Comparison of ENCODE assay signal across 8 cellular contexts in genomic region chr16:2883027-2883846, GRCh38. TPM values are rescaled to one million over a fixed set of nuclear protein-coding genes. Genes with fewer than 3 reads are reported as not detected.
DNase-seq lines count a peak whose midpoint lies in the region; ATAC-seq and TF ChIP-seq lines count a peak whose summit lies in the region.

TSS of gene FLYWCH2 (plus strand) at chr16:2883215. CDS start at chr16:2896450, 13,235 bp downstream.

- H3K27ac ChIP-seq in temporal lobe (ENCODE audit: low read depth, low read length) = peak within 1 kb of the TSS; percentile 76

- H3K9me3 Mint-ChIP-seq in activated naive CD4-positive, alpha-beta T cell treated with anti-CD3 and anti-CD28 coated beads, Interleukin-2, amount 50 U/mL, for 24 hours = no peaks in the 10 kb centered on the region

- H3K4me1 Mint-ChIP-seq in activated naive CD4-positive, alpha-beta T cell treated with anti-CD3 and anti-CD28 coated beads, Interleukin-2, amount 50 U/mL, for 24 hours = peaks cover 17% of the 10 kb centered on the region

- peak; percentile 90 for DNase-seq in NCI-H1092 (lab: John Stamatoyannopoulos, UW)
- peak; percentile 94 for DNase-seq in globus pallidus (ENCODE audit: low spot score)
- DNase-seq in occipital lobe (lab: John Stamatoyannopoulos, UW) = peak; percentile 97

- ATAC-seq in HG02588 (IDR thresholded peaks at IDR 0.05; ENCODE audit: unreplicated experiment) (peak; percentile 66), SK-N-SH treated with all-trans-retinoic acid at 6 μM for 48 hours (peak; percentile 83)

- peak within 1 kb of the TSS; percentile 92 for H3K27ac Mint-ChIP-seq in activated naive CD4-positive, alpha-beta T cell treated with anti-CD3 and anti-CD28 coated beads, Interleukin-2, amount 50 U/mL, for 24 hours

- H3K27me3 Mint-ChIP-seq in activated naive CD4-positive, alpha-beta T cell treated with anti-CD3 and anti-CD28 coated beads, Interleukin-2, amount 50 U/mL, for 24 hours = no peaks in the 10 kb centered on the region

- H3K36me3 Mint-ChIP-seq in activated naive CD4-positive, alpha-beta T cell treated with anti-CD3 and anti-CD28 coated beads, Interleukin-2, amount 50 U/mL, for 24 hours = no peaks in the 10 kb centered on the region

- peak within 1 kb of the TSS; percentile 91 for H3K4me3 Mint-ChIP-seq in activated naive CD4-positive, alpha-beta T cell treated with anti-CD3 and anti-CD28 coated beads, Interleukin-2, amount 50 U/mL, for 24 hours

- H3K4me3 ChIP-seq in GM08714 (ENCODE audit: low read length) = peak within 1 kb of the TSS; percentile 73

TF ChIP-seq in SK-N-SH treated with all-trans-retinoic acid at 6 μM for 48 hours, 23 proteins besides CTCF, POLR2A, EP300 and RAD21:
- TF ChIP-seq ISL1 (CRISPR knock-in tag; IDR thresholded peaks at IDR 0.05) (no peak), BACH2 (CRISPR knock-in tag; IDR thresholded peaks at IDR 0.05; ENCODE audit: borderline replicate concordance) (no peak), PPARA (CRISPR knock-in tag; IDR thresholded peaks at IDR 0.05; ENCODE audit: borderline replicate concordance) (no peak), ARNTL (CRISPR knock-in tag; IDR thresholded peaks at IDR 0.05; ENCODE audit: borderline replicate concordance, low read depth) (no peak), GLIS3 (CRISPR knock-in tag; IDR thresholded peaks at IDR 0.05) (no peak), CSRNP3 (CRISPR knock-in tag; IDR thresholded peaks at IDR 0.05) (no peak), TSHZ2 (CRISPR knock-in tag; IDR thresholded peaks at IDR 0.05) (no peak), CSDC2 (CRISPR knock-in tag; IDR thresholded peaks at IDR 0.05) (no peak), SNAI2 (CRISPR knock-in tag; IDR thresholded peaks at IDR 0.05) (no peak), ZFP30 (CRISPR knock-in tag; IDR thresholded peaks at IDR 0.05) (no peak), OSR1 (CRISPR knock-in tag; IDR thresholded peaks at IDR 0.05) (no peak), RARB (CRISPR knock-in tag; IDR thresholded peaks at IDR 0.05) (no peak), ZNF8 (CRISPR knock-in tag; IDR thresholded peaks at IDR 0.05) (no peak), ZNF565 (CRISPR knock-in tag; conservative IDR thresholded peaks at IDR 0.05; ENCODE audit: low read depth) (no peak), POU6F1 (CRISPR knock-in tag; IDR thresholded peaks at IDR 0.05; ENCODE audit: borderline replicate concordance, low read depth) (no peak)
TF ChIP-seq in SK-N-SH treated with all-trans-retinoic acid at 6 μM for 48 hours: peak in this region for 0.

RNA-seq across cellular contexts. Expression of gene FLYWCH2, which starts in this region (rescaled TPM):
- 43.8 TPM for total RNA-seq in occipital lobe
- total RNA-seq in temporal lobe = 28.3 TPM

Comparison
In these comparisons a context has a peak if more than half of its experiments do, and no peak if none do; other contexts are left out.
1. Peak in every context shown above with its lines: DNase-seq, ATAC-seq, H3K4me3 ChIP-seq and H3K27ac ChIP-seq.